Comparison of ENCODE assay signal across 11 cellular contexts in genomic region chr17:66713533-66714042, GRCh38.
DNase-seq lines count a peak whose midpoint lies in the region; ATAC-seq and TF ChIP-seq lines count a peak whose summit lies in the region.
"Had no signal": no experiment of that assay in that cellular context is flagged by ENCODE, and none has a peak within 500 bp of the region (broad histone marks: within the 10 kb centered on the region; RNA-seq: fewer than 3 reads in every experiment).

No MANE protein-coding gene starts in this region.

- DNase-seq in activated CD4-positive, alpha-beta T cell treated with anti-CD3 and anti-CD28 coated beads, Interleukin-2, amount 10 ng/mL, durations not matched to agents 24 days and 14 days, result peak; percentile 70
- DNase-seq in activated CD4-positive, alpha-beta T cell treated with anti-CD3 and anti-CD28 coated beads for 1 hour, result no peak
- DNase-seq in RPMI8226 (peak; percentile 64), posterior vena cava (ENCODE audit: low spot score) (peak; percentile 37), G401 (ENCODE audit: low spot score) (no peak), upper lobe of right lung (no peak), ascending aorta (ENCODE audit: low spot score in 2 of 2) (no peak)
- DNase-seq: foreskin melanocyte had no signal

- peak overlapping the region; percentile 86 for H3K27ac Mint-ChIP-seq in activated CD4-positive, alpha-beta T cell treated with anti-CD3 and anti-CD28 coated beads, Interleukin-2, amount 10 ng/mL, durations not matched to agents 24 days and 14 days
- H3K27ac Mint-ChIP-seq: IgD-negative memory B cell had no signal

- TF ChIP-seq CTCF in upper lobe of right lung (IDR thresholded peaks at IDR 0.05), result no peak
- no peak for TF ChIP-seq CTCF in ascending aorta (IDR thresholded peaks at IDR 0.05)

- H3K9me3 Mint-ChIP-seq in activated CD4-positive, alpha-beta T cell treated with anti-CD3 and anti-CD28 coated beads, Interleukin-2, amount 10 ng/mL, durations not matched to agents 24 days and 14 days, result no peaks in the 10 kb centered on the region

- H3K4me3 ChIP-seq in upper lobe of right lung, result no peak overlapping the region
- no peak overlapping the region for H3K4me3 ChIP-seq in ascending aorta
- H3K4me3 ChIP-seq: skin epidermis had no signal

- H3K27ac ChIP-seq in upper lobe of right lung, result no peak overlapping the region
- H3K27ac ChIP-seq in ascending aorta, result no peak overlapping the region

- in situ Hi-C loops in G401 (cut with HindIII; ENCODE audit: low sequenced_read_pairs), result no loop called here

- H3K36me3 Mint-ChIP-seq in activated CD4-positive, alpha-beta T cell treated with anti-CD3 and anti-CD28 coated beads, Interleukin-2, amount 10 ng/mL, durations not matched to agents 24 days and 14 days (ENCODE audit: low read depth), result peaks cover 33% of the 10 kb centered on the region
- H3K36me3 Mint-ChIP-seq: IgD-negative memory B cell had no signal

- H3K9me3 ChIP-seq in upper lobe of right lung, result no peaks in the 10 kb centered on the region
- H3K9me3 ChIP-seq in ascending aorta, result no peaks in the 10 kb centered on the region

- peak overlapping the region; percentile 44 for H3K4me3 Mint-ChIP-seq in activated CD4-positive, alpha-beta T cell treated with anti-CD3 and anti-CD28 coated beads, Interleukin-2, amount 10 ng/mL, durations not matched to agents 24 days and 14 days
- H3K4me3 Mint-ChIP-seq: IgD-negative memory B cell had no signal

- H3K27me3 ChIP-seq in upper lobe of right lung (no peaks in the 10 kb centered on the region), ascending aorta (no peaks in the 10 kb centered on the region)

- no peaks in the 10 kb centered on the region for H3K36me3 ChIP-seq in upper lobe of right lung
- H3K36me3 ChIP-seq in ascending aorta, result no peaks in the 10 kb centered on the region

- ATAC-seq in GM21825 (IDR thresholded peaks at IDR 0.05; ENCODE audit: unreplicated experiment) (peak; percentile 76), upper lobe of right lung (no peak)

- H3K27me3 Mint-ChIP-seq in activated CD4-positive, alpha-beta T cell treated with anti-CD3 and anti-CD28 coated beads, Interleukin-2, amount 10 ng/mL, durations not matched to agents 24 days and 14 days, result no peaks in the 10 kb centered on the region

- peaks cover 38% of the 10 kb centered on the region for H3K4me1 Mint-ChIP-seq in activated CD4-positive, alpha-beta T cell treated with anti-CD3 and anti-CD28 coated beads, Interleukin-2, amount 10 ng/mL, durations not matched to agents 24 days and 14 days
- H3K4me1 Mint-ChIP-seq: IgD-negative memory B cell had no signal

- H3K4me1 ChIP-seq in upper lobe of right lung (peaks cover 8% of the 10 kb centered on the region), ascending aorta (no peaks in the 10 kb centered on the region)

- intact Hi-C loops in activated CD4-positive, alpha-beta T cell treated with anti-CD3 and anti-CD28 coated beads, Interleukin-2, amount 10 ng/mL, durations not matched to agents 24 days and 14 days (cut with micrococcal nuclease), result no loop called here
- intact Hi-C loops in posterior vena cava (cut with DNase I) (loop anchor here (5.0 to 10.0 kb wide), 2 partner anchors 194 to 581 kb away; no protein-coding TSS in a partner anchor), upper lobe of right lung (cut with DNase I) (loop anchor here (10.0 kb wide), 1 partner anchor 191 kb away; no protein-coding TSS in a partner anchor), ascending aorta (cut with DNase I) (no loop called here)

Comparison
In these comparisons a context has a peak if more than half of its experiments do, and no peak if none do; other contexts are left out.
1. DNase-seq: peak in activated CD4-positive, alpha-beta T cell treated with anti-CD3 and anti-CD28 coated beads, Interleukin-2, amount 10 ng/mL, durations not matched to agents 24 days and 14 days (single experiment), RPMI8226 (single experiment) and posterior vena cava (single experiment); none in activated CD4-positive, alpha-beta T cell treated with anti-CD3 and anti-CD28 coated beads for 1 hour (single experiment), G401 (single experiment), upper lobe of right lung (single experiment) and ascending aorta (0 of 2).
2. intact Hi-C loops: an anchor here in posterior vena cava (5.0 to 10.0 kb wide) and upper lobe of right lung (10.0 kb wide); none called in activated CD4-positive, alpha-beta T cell treated with anti-CD3 and anti-CD28 coated beads, Interleukin-2, amount 10 ng/mL, durations not matched to agents 24 days and 14 days and ascending aorta.